In genomic region chr1:61223140-61223539, GRCh38 we compare ENCODE assay signal across 29 cellular contexts.
A peak's percentile ranks its signal among the peaks of the same experiment; 100 is the strongest.
DNase-seq lines count a peak whose midpoint lies in the region; ATAC-seq, FAIRE-seq and TF ChIP-seq lines count a peak whose summit lies in the region.
"Had no signal": no experiment of that assay in that cellular context is flagged by ENCODE, and none has a peak within 500 bp of the region (broad histone marks: within the 10 kb centered on the region; RNA-seq: fewer than 3 reads in every experiment).

No MANE protein-coding gene starts in this region.

- H3K27me3 Mint-ChIP-seq in WTC11 (ENCODE audit: low read depth) (no peaks in the 10 kb centered on the region), Caco-2 (ENCODE audit: insufficient read depth, unreplicated experiment) (no peaks in the 10 kb centered on the region)

- TF ChIP-seq CTCF in A549 (IDR thresholded peaks at IDR 0.05) (no peak), WTC11 (IDR thresholded peaks at IDR 0.05) (no peak), pancreas (IDR thresholded peaks at IDR 0.05) (no peak), esophagus squamous epithelium (IDR thresholded peaks at IDR 0.05) (no peak), Caco-2 (IDR thresholded peaks at IDR 0.05; ENCODE audit: insufficient read depth in 1 of 2, low read depth in 1 of 2, low read length in 1 of 2, severe bottlenecking in 1 of 2, unreplicated experiment in 1 of 2) (no peak)

- DNase-seq in A549 (ENCODE audit: low read depth in 1 of 2, low spot score in 1 of 2): no peak
- DNase-seq in WTC11 (ENCODE audit: low spot score): no peak
- DNase-seq in pancreas: no peak
- no peak for DNase-seq in esophagus squamous epithelium (lab: John Stamatoyannopoulos, UW)
- DNase-seq in HuH-7.5 (ENCODE audit: low spot score): no peak
- no peak for DNase-seq in Caco-2
- no peak for DNase-seq in T-helper 9 cell
- DNase-seq: ACHN; BE2C; CD8-positive, alpha-beta memory T cell; DMS153; DND-41; Karpas-422; NCI-H1105; NCI-H1436 treated with DMSO at 0.1 percent for 48 hours; NCI-H187 treated with DMSO at 0.1 percent for 48 hours; NCI-H2171 treated with DMSO at 0.1 percent for 48 hours; NCI-H345; NCI-H524 treated with DMSO at 0.1 percent for 48 hours; NCI-H774; SHP77 treated with DMSO at 0.1 percent for 48 hours had no signal

- no peak for TF ChIP-seq EP300 in A549 (IDR thresholded peaks at IDR 0.05)

- H3K4me2 ChIP-seq in A549: peak overlapping the region; percentile 42; the same call in 2 of the 3 replicates

- intact Hi-C loops in pancreas (cut with DNase I) (no loop called here), esophagus squamous epithelium (cut with DNase I) (no loop called here), Caco-2 (cut with micrococcal nuclease; ENCODE audit: unreplicated experiment) (no loop called here)

- H3K36me3 ChIP-seq in pancreas: no peaks in the 10 kb centered on the region
- no peaks in the 10 kb centered on the region for H3K36me3 ChIP-seq in esophagus squamous epithelium
- H3K36me3 ChIP-seq in Caco-2 (ENCODE audit: control insufficient read depth, insufficient read depth, low read length): no peaks in the 10 kb centered on the region
- H3K36me3 ChIP-seq: BE2C had no signal

- H3K4me3 ChIP-seq in A549: no peak overlapping the region
- H3K4me3 ChIP-seq in pancreas: no peak overlapping the region
- H3K4me3 ChIP-seq in esophagus squamous epithelium: no peak overlapping the region
- H3K4me3 ChIP-seq in Caco-2 (ENCODE audit: low read depth, low read length): no peak overlapping the region

- H3K27ac Mint-ChIP-seq in WTC11: no peak overlapping the region
- H3K27ac Mint-ChIP-seq in Caco-2 (ENCODE audit: unreplicated experiment): no peak overlapping the region
- H3K27ac Mint-ChIP-seq: CD14-positive monocyte; CD8-positive, alpha-beta memory T cell had no signal

- CTCF ChIA-PET in A549 (lab: Yijun Ruan, JAX) (no interaction called here), WTC11 (lab: Charles Lee) (no interaction called here), Caco-2 (lab: Charles Lee) (no interaction called here)

- H3K27ac ChIP-seq in A549 (no peak overlapping the region), pancreas (no peak overlapping the region), esophagus squamous epithelium (no peak overlapping the region)
- H3K27ac ChIP-seq: 22Rv1, HL-60 had no signal

- H3K9me3 ChIP-seq in A549 (no peaks in the 10 kb centered on the region), pancreas (no peaks in the 10 kb centered on the region), esophagus squamous epithelium (no peaks in the 10 kb centered on the region), Caco-2 (no peaks in the 10 kb centered on the region)
- H3K9me3 ChIP-seq: BE2C had no signal

- FAIRE-seq in A549 (lab: Jason Lieb, UNC): no peak
- peak; percentile 89 for FAIRE-seq in islet of Langerhans (lab: Jason Lieb, UNC)
- FAIRE-seq in pancreas (lab: Jason Lieb, UNC): no peak
- FAIRE-seq: GM12892, GM19239 had no signal

- no peaks in the 10 kb centered on the region for H3K27me3 ChIP-seq in pancreas
- no peaks in the 10 kb centered on the region for H3K27me3 ChIP-seq in esophagus squamous epithelium
- no peaks in the 10 kb centered on the region for H3K27me3 ChIP-seq in Caco-2 (replicated peaks; ENCODE audit: control insufficient read depth, insufficient read depth, low read length)
- H3K27me3 ChIP-seq: BE2C had no signal

- H3K4me1 ChIP-seq in A549 (peaks cover 60% of the 10 kb centered on the region), pancreas (peaks cover 20 to 26% (median 24%) of the 10 kb centered on the region in 3 donors), esophagus squamous epithelium (peaks cover 9 to 60% (median 13%) of the 10 kb centered on the region in 3 donors), Caco-2 (no peaks in the 10 kb centered on the region)

- no peak for TF ChIP-seq POLR2A in A549 (IDR thresholded peaks at IDR 0.05; ENCODE audit: low read length)
- no peak for TF ChIP-seq POLR2A in esophagus squamous epithelium (IDR thresholded peaks at IDR 0.05)

- H3K36me3 Mint-ChIP-seq in WTC11: no peaks in the 10 kb centered on the region
- H3K36me3 Mint-ChIP-seq in Caco-2 (ENCODE audit: insufficient read depth, unreplicated experiment): no peaks in the 10 kb centered on the region
- H3K36me3 Mint-ChIP-seq: CD14-positive monocyte; CD8-positive, alpha-beta memory T cell had no signal

- no peak for TF ChIP-seq RAD21 in A549 (conservative IDR thresholded peaks at IDR 0.05 in 1 of 2, IDR thresholded peaks at IDR 0.05 in 1 of 2)

- peaks cover 30% of the 10 kb centered on the region for H3K4me1 Mint-ChIP-seq in WTC11
- no peaks in the 10 kb centered on the region for H3K4me1 Mint-ChIP-seq in Caco-2 (ENCODE audit: low read depth, unreplicated experiment)
- H3K4me1 Mint-ChIP-seq: CD8-positive, alpha-beta memory T cell had no signal

- no TSS peak for BruUV-seq in Caco-2 (replicated peaks; lab: Mats Ljungman, UMichigan)

- POLR2A ChIA-PET in A549 (lab: Yijun Ruan, JAX): no interaction called here
- POLR2A ChIA-PET in WTC11 (lab: Charles Lee): no interaction called here
- POLR2A ChIA-PET in Caco-2 (lab: Charles Lee): no interaction called here

- H3K4me3 Mint-ChIP-seq in WTC11: no peak overlapping the region
- no peak overlapping the region for H3K4me3 Mint-ChIP-seq in Caco-2 (ENCODE audit: unreplicated experiment)
- H3K4me3 Mint-ChIP-seq: CD14-positive monocyte; CD8-positive, alpha-beta memory T cell had no signal

- ATAC-seq in A549: no peak
- no peak for ATAC-seq in WTC11
- ATAC-seq in pancreas: peak in 3 of 4 donors; percentile 19 to 29 (median 28)
- ATAC-seq: HCT116, Panc1 had no signal

- H3K9me3 Mint-ChIP-seq in WTC11 (no peaks in the 10 kb centered on the region), Caco-2 (ENCODE audit: unreplicated experiment) (no peaks in the 10 kb centered on the region)
- H3K9me3 Mint-ChIP-seq: CD8-positive, alpha-beta memory T cell had no signal

TF ChIP-seq in A549, 52 proteins besides CTCF, POLR2A, EP300 and RAD21 (continues in another document):
- TF ChIP-seq KDM1A (IDR thresholded peaks at IDR 0.05; ENCODE audit: low read depth) (no peak), ATOH8 (CRISPR knock-in tag; IDR thresholded peaks at IDR 0.05; ENCODE audit: low read depth) (no peak), NPAS2 (CRISPR knock-in tag; IDR thresholded peaks at IDR 0.05; ENCODE audit: borderline replicate concordance) (no peak), NFE2L2 (conservative IDR thresholded peaks at IDR 0.05; ENCODE audit: low read length) (no peak), HOXA7 (CRISPR knock-in tag; IDR thresholded peaks at IDR 0.05) (no peak), HMGXB4 (CRISPR knock-in tag; IDR thresholded peaks at IDR 0.05; ENCODE audit: borderline replicate concordance) (no peak), ZC3H11A (IDR thresholded peaks at IDR 0.05) (no peak), GATA3 (IDR thresholded peaks at IDR 0.05; ENCODE audit: borderline replicate concordance) (no peak), EHMT2 (IDR thresholded peaks at IDR 0.05; ENCODE audit: low read depth) (no peak)

TF ChIP-seq in WTC11, 78 proteins besides CTCF, POLR2A, EP300 and RAD21:
- no peak for TF ChIP-seq ZMAT4 (CRISPR knock-in tag; IDR thresholded peaks at IDR 0.05)
- no peak for TF ChIP-seq USF2 (CRISPR knock-in tag; IDR thresholded peaks at IDR 0.05)
- peak; percentile 80 for TF ChIP-seq GABPB1 (CRISPR knock-in tag; IDR thresholded peaks at IDR 0.05)
- no peak for TF ChIP-seq MLX (CRISPR knock-in tag; IDR thresholded peaks at IDR 0.05)
- no peak for TF ChIP-seq FOXK1 (CRISPR knock-in tag; IDR thresholded peaks at IDR 0.05)

Comparison
In these comparisons a context has a peak if more than half of its experiments do, and no peak if none do; other contexts are left out.
1. ATAC-seq: peak in pancreas (3 of 4); none in A549 (0 of 2) and WTC11 (single experiment).